1 cellular context compared by ENCODE assay signal in the genomic region with DNA sequence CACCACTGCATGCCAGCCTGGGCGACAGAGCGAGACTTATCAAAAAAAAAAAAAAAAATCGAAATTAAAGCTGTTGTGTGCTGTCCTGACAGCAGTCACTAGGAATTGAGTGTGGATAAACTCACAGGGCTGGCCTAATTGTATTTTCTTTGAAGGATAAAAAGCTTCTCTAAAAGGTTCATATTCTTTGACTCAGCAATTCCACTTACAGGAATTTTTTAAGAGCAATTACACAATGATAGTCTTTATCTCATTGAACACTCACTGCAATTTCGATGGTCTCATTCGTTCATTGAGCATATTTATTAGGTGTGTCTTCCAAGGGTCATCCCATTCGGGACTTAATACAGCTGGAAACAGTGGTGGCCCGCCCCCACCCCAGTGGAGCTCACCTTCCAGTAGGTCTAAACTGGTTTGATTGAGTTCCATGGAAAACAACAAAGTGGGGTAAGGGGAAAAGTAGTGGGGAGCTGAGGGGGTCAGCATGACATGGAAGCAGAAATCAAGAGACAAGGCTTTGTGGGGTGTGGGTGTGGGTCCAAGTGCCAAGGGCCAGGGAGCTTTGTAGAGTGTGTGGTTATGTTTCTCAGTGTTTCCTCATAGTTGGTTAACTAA.
TF ChIP-seq lines count a peak whose summit lies in the region.

No MANE protein-coding gene starts in this region.

TF ChIP-seq in liver, 16 proteins besides CTCF, POLR2A, EP300 and RAD21 (continued from another document):
- TF ChIP-seq, protein P1, sequence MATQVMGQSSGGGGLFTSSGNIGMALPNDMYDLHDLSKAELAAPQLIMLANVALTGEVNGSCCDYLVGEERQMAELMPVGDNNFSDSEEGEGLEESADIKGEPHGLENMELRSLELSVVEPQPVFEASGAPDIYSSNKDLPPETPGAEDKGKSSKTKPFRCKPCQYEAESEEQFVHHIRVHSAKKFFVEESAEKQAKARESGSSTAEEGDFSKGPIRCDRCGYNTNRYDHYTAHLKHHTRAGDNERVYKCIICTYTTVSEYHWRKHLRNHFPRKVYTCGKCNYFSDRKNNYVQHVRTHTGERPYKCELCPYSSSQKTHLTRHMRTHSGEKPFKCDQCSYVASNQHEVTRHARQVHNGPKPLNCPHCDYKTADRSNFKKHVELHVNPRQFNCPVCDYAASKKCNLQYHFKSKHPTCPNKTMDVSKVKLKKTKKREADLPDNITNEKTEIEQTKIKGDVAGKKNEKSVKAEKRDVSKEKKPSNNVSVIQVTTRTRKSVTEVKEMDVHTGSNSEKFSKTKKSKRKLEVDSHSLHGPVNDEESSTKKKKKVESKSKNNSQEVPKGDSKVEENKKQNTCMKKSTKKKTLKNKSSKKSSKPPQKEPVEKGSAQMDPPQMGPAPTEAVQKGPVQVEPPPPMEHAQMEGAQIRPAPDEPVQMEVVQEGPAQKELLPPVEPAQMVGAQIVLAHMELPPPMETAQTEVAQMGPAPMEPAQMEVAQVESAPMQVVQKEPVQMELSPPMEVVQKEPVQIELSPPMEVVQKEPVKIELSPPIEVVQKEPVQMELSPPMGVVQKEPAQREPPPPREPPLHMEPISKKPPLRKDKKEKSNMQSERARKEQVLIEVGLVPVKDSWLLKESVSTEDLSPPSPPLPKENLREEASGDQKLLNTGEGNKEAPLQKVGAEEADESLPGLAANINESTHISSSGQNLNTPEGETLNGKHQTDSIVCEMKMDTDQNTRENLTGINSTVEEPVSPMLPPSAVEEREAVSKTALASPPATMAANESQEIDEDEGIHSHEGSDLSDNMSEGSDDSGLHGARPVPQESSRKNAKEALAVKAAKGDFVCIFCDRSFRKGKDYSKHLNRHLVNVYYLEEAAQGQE (IDR thresholded peaks at IDR 0.05), result no peak
- no peak for TF ChIP-seq HNF4G (IDR thresholded peaks at IDR 0.05)
- no peak for TF ChIP-seq JUND (IDR thresholded peaks at IDR 0.05)
- TF ChIP-seq SP1 (IDR thresholded peaks at IDR 0.05), result no peak
- TF ChIP-seq FOXA2 (IDR thresholded peaks at IDR 0.05), result no peak
- TF ChIP-seq TAF1 (conservative IDR thresholded peaks at IDR 0.05), result no peak
- TF ChIP-seq HNF4A (conservative IDR thresholded peaks at IDR 0.05), result no peak
- TF ChIP-seq, protein P2, sequence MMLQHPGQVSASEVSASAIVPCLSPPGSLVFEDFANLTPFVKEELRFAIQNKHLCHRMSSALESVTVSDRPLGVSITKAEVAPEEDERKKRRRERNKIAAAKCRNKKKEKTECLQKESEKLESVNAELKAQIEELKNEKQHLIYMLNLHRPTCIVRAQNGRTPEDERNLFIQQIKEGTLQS (IDR thresholded peaks at IDR 0.05), result no peak
- no peak for TF ChIP-seq GABPA (IDR thresholded peaks at IDR 0.05 in 1 of 2, conservative IDR thresholded peaks at IDR 0.05 in 1 of 2)
- no peak for TF ChIP-seq RXRA (IDR thresholded peaks at IDR 0.05)
- TF ChIP-seq, protein P3, sequence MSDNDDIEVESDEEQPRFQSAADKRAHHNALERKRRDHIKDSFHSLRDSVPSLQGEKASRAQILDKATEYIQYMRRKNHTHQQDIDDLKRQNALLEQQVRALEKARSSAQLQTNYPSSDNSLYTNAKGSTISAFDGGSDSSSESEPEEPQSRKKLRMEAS (IDR thresholded peaks at IDR 0.05), result no peak
- no peak for TF ChIP-seq FOXA1 (IDR thresholded peaks at IDR 0.05)
